Comparison of ENCODE assay signal across 1 cellular context in the genomic region with DNA sequence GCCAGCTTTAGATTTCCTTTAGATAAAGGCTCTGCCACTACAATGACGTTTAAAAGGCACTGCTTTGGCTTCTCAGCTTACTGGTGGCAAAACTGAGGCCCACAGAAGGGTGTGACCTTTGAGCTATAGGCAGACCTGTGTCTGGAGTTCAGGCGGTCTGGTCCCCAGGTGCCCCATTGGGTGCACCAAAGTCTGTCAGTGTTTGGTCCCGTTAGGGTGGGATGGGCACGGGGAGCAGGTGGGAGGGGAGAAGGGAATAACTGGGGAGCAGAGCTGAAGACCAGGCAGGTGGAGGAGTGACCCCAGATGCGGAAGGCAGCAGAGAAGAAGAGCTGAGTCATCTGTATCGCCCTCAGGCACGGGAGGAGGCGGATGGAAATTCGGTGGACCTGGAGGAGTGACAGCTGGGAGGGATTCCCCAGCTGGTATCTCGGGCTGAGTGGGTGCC.
TF ChIP-seq lines count a peak whose summit lies in the region.

No MANE protein-coding gene starts in this region.

TF ChIP-seq in HCT116, 20 proteins besides CTCF, POLR2A, EP300 and RAD21 (continued from another document):
- TF ChIP-seq, protein P1, sequence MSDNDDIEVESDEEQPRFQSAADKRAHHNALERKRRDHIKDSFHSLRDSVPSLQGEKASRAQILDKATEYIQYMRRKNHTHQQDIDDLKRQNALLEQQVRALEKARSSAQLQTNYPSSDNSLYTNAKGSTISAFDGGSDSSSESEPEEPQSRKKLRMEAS (IDR thresholded peaks at IDR 0.05) = no peak
- TF ChIP-seq EGR1 (IDR thresholded peaks at IDR 0.05; ENCODE audit: low read depth) = no peak
- TF ChIP-seq CEBPB (IDR thresholded peaks at IDR 0.05; ENCODE audit: low read depth) = no peak
- TF ChIP-seq, protein P2, sequence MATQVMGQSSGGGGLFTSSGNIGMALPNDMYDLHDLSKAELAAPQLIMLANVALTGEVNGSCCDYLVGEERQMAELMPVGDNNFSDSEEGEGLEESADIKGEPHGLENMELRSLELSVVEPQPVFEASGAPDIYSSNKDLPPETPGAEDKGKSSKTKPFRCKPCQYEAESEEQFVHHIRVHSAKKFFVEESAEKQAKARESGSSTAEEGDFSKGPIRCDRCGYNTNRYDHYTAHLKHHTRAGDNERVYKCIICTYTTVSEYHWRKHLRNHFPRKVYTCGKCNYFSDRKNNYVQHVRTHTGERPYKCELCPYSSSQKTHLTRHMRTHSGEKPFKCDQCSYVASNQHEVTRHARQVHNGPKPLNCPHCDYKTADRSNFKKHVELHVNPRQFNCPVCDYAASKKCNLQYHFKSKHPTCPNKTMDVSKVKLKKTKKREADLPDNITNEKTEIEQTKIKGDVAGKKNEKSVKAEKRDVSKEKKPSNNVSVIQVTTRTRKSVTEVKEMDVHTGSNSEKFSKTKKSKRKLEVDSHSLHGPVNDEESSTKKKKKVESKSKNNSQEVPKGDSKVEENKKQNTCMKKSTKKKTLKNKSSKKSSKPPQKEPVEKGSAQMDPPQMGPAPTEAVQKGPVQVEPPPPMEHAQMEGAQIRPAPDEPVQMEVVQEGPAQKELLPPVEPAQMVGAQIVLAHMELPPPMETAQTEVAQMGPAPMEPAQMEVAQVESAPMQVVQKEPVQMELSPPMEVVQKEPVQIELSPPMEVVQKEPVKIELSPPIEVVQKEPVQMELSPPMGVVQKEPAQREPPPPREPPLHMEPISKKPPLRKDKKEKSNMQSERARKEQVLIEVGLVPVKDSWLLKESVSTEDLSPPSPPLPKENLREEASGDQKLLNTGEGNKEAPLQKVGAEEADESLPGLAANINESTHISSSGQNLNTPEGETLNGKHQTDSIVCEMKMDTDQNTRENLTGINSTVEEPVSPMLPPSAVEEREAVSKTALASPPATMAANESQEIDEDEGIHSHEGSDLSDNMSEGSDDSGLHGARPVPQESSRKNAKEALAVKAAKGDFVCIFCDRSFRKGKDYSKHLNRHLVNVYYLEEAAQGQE (IDR thresholded peaks at IDR 0.05; ENCODE audit: low read depth) = no peak
- TF ChIP-seq CBX3 (IDR thresholded peaks at IDR 0.05; ENCODE audit: low read depth) = no peak
- 0 out of 2 replicates have a peak, but pooled peaks have one; percentile 34 for TF ChIP-seq SP1 (IDR thresholded peaks at IDR 0.05; ENCODE audit: low read depth)
